ENCODE assay signal across 9 cellular contexts in the genomic region with DNA sequence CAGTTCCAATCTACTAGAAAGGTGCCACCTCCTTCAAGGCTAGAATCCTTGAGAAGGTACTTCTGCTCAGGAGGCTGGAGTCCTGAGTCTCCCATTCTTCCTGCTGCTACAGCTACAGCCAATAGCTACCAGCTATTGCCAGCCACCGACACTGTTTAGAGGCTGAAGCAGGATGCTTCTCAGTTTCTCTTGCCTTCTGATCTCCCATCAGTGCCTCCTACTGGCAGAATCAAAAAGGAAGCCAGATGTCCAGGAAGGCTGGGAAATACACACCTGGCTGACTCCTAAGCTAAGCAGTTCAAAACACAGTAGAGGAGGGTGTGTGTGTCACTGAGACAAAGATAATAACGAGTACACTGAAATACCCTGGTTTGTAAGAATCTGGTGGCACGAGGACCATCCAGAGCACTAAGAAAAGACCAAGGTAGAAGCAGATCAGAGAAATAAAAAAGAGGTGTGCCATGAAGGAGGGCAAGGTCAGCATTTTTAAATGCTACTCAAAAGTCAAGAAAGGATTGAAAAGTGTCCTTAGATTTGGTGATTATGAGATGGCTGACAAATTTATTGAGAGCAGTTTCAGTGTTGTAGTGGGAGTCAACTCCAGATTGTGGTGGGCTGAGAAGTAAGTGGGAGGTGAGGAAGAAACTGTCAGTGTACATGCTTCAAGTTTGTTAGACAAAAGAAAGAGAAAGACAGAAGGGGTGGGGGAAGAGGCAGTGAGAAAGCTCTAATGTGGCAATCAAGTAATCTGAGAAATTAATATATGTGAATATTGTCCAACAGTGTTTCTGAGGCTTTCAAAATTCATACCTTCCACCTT. TPM values are rescaled to one million over a fixed set of nuclear protein-coding genes. Genes with fewer than 3 reads are reported as not detected.
DNase-seq lines count a peak whose midpoint lies in the region; ATAC-seq and TF ChIP-seq lines count a peak whose summit lies in the region.
"Had no signal": no experiment of that assay in that cellular context is flagged by ENCODE, and none has a peak within 500 bp of the region (broad histone marks: within the 10 kb centered on the region; RNA-seq: fewer than 3 reads in every experiment).

No MANE protein-coding gene starts in this region.

- peaks cover 0 to 17% of the 10 kb centered on the region in 2 experiments; a peak in 2 of 4 replicates for H3K4me1 ChIP-seq in HCT116 (ENCODE audit: control insufficient read depth in 1 of 2, insufficient read depth in 2 of 2, low read length in 2 of 2)

- DNase-seq in COLO668 (lab: John Stamatoyannopoulos, UW; ENCODE audit: unreplicated experiment), result peak; percentile 10
- DNase-seq in HCT116 (ENCODE audit: low read depth, low spot score), result no peak
- DNase-seq in activated naive CD4-positive, alpha-beta T cell treated with anti-CD3 and anti-CD28 coated beads, Interleukin-2, amount 50 U/mL, for 72 hours (ENCODE audit: low spot score in 2 of 2), result peak in 1 of 2 donors; percentile 35
- peak in 1 of 2 donors; percentile 12 for DNase-seq in memory B cell (ENCODE audit: low spot score in 2 of 2)
- DNase-seq in coronary artery (ENCODE audit: low spot score), result no peak
- DNase-seq in glutamatergic neuron, result no peak
- DNase-seq: occipital lobe had no signal

- no peaks in the 10 kb centered on the region for H3K27me3 ChIP-seq in HCT116 (ENCODE audit: insufficient read depth, low read length)

- intact Hi-C loops in HCT116 (cut with micrococcal nuclease), result no loop called here

- no peaks in the 10 kb centered on the region for H3K36me3 Mint-ChIP-seq in activated naive CD4-positive, alpha-beta T cell treated with anti-CD3 and anti-CD28 coated beads, Interleukin-2, amount 50 U/mL, for 72 hours
- peaks cover 11% of the 10 kb centered on the region for H3K36me3 Mint-ChIP-seq in memory B cell
- H3K36me3 Mint-ChIP-seq in glutamatergic neuron (ENCODE audit: unreplicated experiment), result no peaks in the 10 kb centered on the region

- CTCF ChIA-PET in HCT116 (lab: Charles Lee), result interaction anchor here (1.0 to 3.8 kb wide), 8 partner anchors 8 to 117 kb away, joined by 3 to 73 read pairs (median 20); a partner anchor contains a TSS

- no peaks in the 10 kb centered on the region for H3K36me3 ChIP-seq in HCT116 (ENCODE audit: control insufficient read depth in 1 of 2, insufficient read depth in 2 of 2, low read length in 2 of 2)

- no peaks in the 10 kb centered on the region for H3K9me3 Mint-ChIP-seq in activated naive CD4-positive, alpha-beta T cell treated with anti-CD3 and anti-CD28 coated beads, Interleukin-2, amount 50 U/mL, for 72 hours
- H3K9me3 Mint-ChIP-seq in memory B cell, result no peaks in the 10 kb centered on the region
- peaks cover 2% of the 10 kb centered on the region for H3K9me3 Mint-ChIP-seq in glutamatergic neuron (ENCODE audit: unreplicated experiment)

- no peak overlapping the region for H3K4me3 ChIP-seq in HCT116 (replicated peaks in 1 of 2; ENCODE audit: low read depth in 1 of 2, low read length in 2 of 2)
- no peak overlapping the region for H3K4me3 ChIP-seq in coronary artery

- no TSS peak for BruUV-seq in HCT116 (replicated peaks; lab: Mats Ljungman, UMichigan)

- POLR2A ChIA-PET in HCT116 (lab: Charles Lee), result interaction anchor here (0.7 to 8.1 kb wide), 3 partner anchors 14 to 32 kb away, joined by 3 to 143 read pairs (median 3); a partner anchor contains a TSS

- ATAC-seq in HCT116, result peak; percentile 70
- ATAC-seq in activated naive CD4-positive, alpha-beta T cell treated with anti-CD3 and anti-CD28 coated beads, Interleukin-2, amount 50 U/mL, for 72 hours, result peak; percentile 4 to 25
- ATAC-seq in memory B cell (ENCODE audit: low read depth), result no peak
- no peak for ATAC-seq in GM18519 (IDR thresholded peaks at IDR 0.05; ENCODE audit: low FRiP score, unreplicated experiment)
- no peak for ATAC-seq in HG03097 (IDR thresholded peaks at IDR 0.05; ENCODE audit: low FRiP score, unreplicated experiment)

- H3K4me2 ChIP-seq in HCT116 (ENCODE audit: low read length), result no peak overlapping the region

- H4K20me1 ChIP-seq in HCT116 (ENCODE audit: insufficient read depth), result no peaks in the 10 kb centered on the region

- H3K4me1 Mint-ChIP-seq in memory B cell, result peaks cover 58% of the 10 kb centered on the region
- H3K4me1 Mint-ChIP-seq in glutamatergic neuron (ENCODE audit: low read depth, unreplicated experiment), result no peaks in the 10 kb centered on the region

- no peak overlapping the region for H3K9ac ChIP-seq in HCT116 (ENCODE audit: low read length)

- H3K79me2 ChIP-seq in HCT116 (ENCODE audit: insufficient read depth, low read length), result 0 out of 2 replicates have a peak, but pooled peaks cover 7% of the 10 kb centered on the region

- TF ChIP-seq RAD21 in HCT116 (IDR thresholded peaks at IDR 0.05; ENCODE audit: low read depth), result peak; percentile 6; the same call in 1 of the 2 replicates

- RAD21 ChIA-PET in HCT116 (lab: Charles Lee; ENCODE audit: low non-redundant PET in 1 of 2, low total read pairs in 2 of 2, uncharacterized antibody in 2 of 2, unreplicated experiment in 2 of 2), result no interaction called here

- H2AFZ ChIP-seq in HCT116 (ENCODE audit: low read depth, low read length, poor library complexity, severe bottlenecking), result no peak overlapping the region

- H3K9me2 ChIP-seq in HCT116 (ENCODE audit: insufficient read depth), result no peaks in the 10 kb centered on the region

- no peak for TF ChIP-seq POLR2A in HCT116 (IDR thresholded peaks at IDR 0.05; ENCODE audit: borderline replicate concordance, extremely low read depth, insufficient read depth, insufficient read length)

- no peaks in the 10 kb centered on the region for H3K9me3 ChIP-seq in HCT116 (ENCODE audit: control insufficient read depth in 1 of 2, insufficient read depth in 1 of 2, low read depth in 1 of 2, low read length in 2 of 2)

- no peak overlapping the region for H3K27ac ChIP-seq in HCT116 (ENCODE audit: low read depth, low read length)
- H3K27ac ChIP-seq in coronary artery, result no peak overlapping the region

- peak overlapping the region; percentile 4 for H3K4me3 Mint-ChIP-seq in memory B cell
- H3K4me3 Mint-ChIP-seq in glutamatergic neuron (ENCODE audit: unreplicated experiment), result no peak overlapping the region

- H3K27me3 Mint-ChIP-seq in memory B cell (no peaks in the 10 kb centered on the region), glutamatergic neuron (ENCODE audit: unreplicated experiment) (peaks cover 3% of the 10 kb centered on the region)

- peak; percentile 26 to 67 (median 59); a peak in 5 of 6 replicates for TF ChIP-seq CTCF in HCT116 (IDR thresholded peaks at IDR 0.05 in 2 of 3, conservative IDR thresholded peaks at IDR 0.05 in 1 of 3; ENCODE audit: borderline replicate concordance in 1 of 3, insufficient read depth in 1 of 3, low read depth in 2 of 3, low read length in 2 of 3)
- TF ChIP-seq CTCF in coronary artery (IDR thresholded peaks at IDR 0.05), result no peak
- no peak for TF ChIP-seq CTCF in glutamatergic neuron (IDR thresholded peaks at IDR 0.05; ENCODE audit: partially characterized antibody, unreplicated experiment)

- peak overlapping the region in 1 of 2 donors; percentile 3 for H3K27ac Mint-ChIP-seq in activated naive CD4-positive, alpha-beta T cell treated with anti-CD3 and anti-CD28 coated beads, Interleukin-2, amount 50 U/mL, for 72 hours
- H3K27ac Mint-ChIP-seq in memory B cell, result peak overlapping the region; percentile 35
- H3K27ac Mint-ChIP-seq in glutamatergic neuron (ENCODE audit: unreplicated experiment), result no peak overlapping the region

TF ChIP-seq in HCT116, 20 proteins besides CTCF, POLR2A, EP300 and RAD21 (continues in another document):
- TF ChIP-seq FOSL1 (IDR thresholded peaks at IDR 0.05; ENCODE audit: low read depth) (no peak), ZFX (IDR thresholded peaks at IDR 0.05) (no peak), SP1 (IDR thresholded peaks at IDR 0.05; ENCODE audit: low read depth) (no peak), JUND (IDR thresholded peaks at IDR 0.05) (no peak), POLR2AphosphoS5 (IDR thresholded peaks at IDR 0.05; ENCODE audit: low read depth, low read length) (no peak), TCF7L2 (IDR thresholded peaks at IDR 0.05; ENCODE audit: borderline replicate concordance, extremely low read depth, insufficient read depth, insufficient read length) (no peak), EZH2 (IDR thresholded peaks at IDR 0.05) (no peak), CEBPB (IDR thresholded peaks at IDR 0.05; ENCODE audit: low read depth) (no peak), ZNF274 (IDR thresholded peaks at IDR 0.05; ENCODE audit: low read depth, low read length) (no peak), ELF1 (IDR thresholded peaks at IDR 0.05; ENCODE audit: borderline replicate concordance, low read depth) (no peak), YY1 (IDR thresholded peaks at IDR 0.05; ENCODE audit: extremely low read depth, insufficient replicate concordance, low read depth, low read length) (no peak), CBX3 (IDR thresholded peaks at IDR 0.05; ENCODE audit: low read depth) (no peak), SRF (IDR thresholded peaks at IDR 0.05; ENCODE audit: low read depth) (no peak), SIN3A (IDR thresholded peaks at IDR 0.05; ENCODE audit: low read depth) (no peak)
- TF ChIP-seq, protein P1, sequence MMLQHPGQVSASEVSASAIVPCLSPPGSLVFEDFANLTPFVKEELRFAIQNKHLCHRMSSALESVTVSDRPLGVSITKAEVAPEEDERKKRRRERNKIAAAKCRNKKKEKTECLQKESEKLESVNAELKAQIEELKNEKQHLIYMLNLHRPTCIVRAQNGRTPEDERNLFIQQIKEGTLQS (IDR thresholded peaks at IDR 0.05), result no peak

RNA-seq across cellular contexts. Expression of a gene that starts 2.3 kb away (rescaled TPM):
- total RNA-seq in HCT116 (2021; ENCODE audit: unreplicated experiment) (12.1 TPM), glutamatergic neuron (ENCODE audit: unreplicated experiment) (0.76 TPM)
- 16.3 and 17.4 TPM in 2 replicates for polyA plus RNA-seq in HCT116 (2012)
- 10 to 100 TPM; 23.0 to 33.5 TPM for total RNA-seq in activated naive CD4-positive, alpha-beta T cell treated with anti-CD3 and anti-CD28 coated beads, Interleukin-2, amount 50 U/mL, for 72 hours

RNA-seq across cellular contexts. Expression of a gene that starts 13.2 kb away (rescaled TPM):
- total RNA-seq in HCT116 (2021; ENCODE audit: unreplicated experiment) (260 TPM), glutamatergic neuron (ENCODE audit: unreplicated experiment) (213 TPM)
- polyA plus RNA-seq in HCT116 (2012), result 175 and 194 TPM in 2 replicates
- 100 to 1,000 TPM; 216 to 254 TPM for total RNA-seq in activated naive CD4-positive, alpha-beta T cell treated with anti-CD3 and anti-CD28 coated beads, Interleukin-2, amount 50 U/mL, for 72 hours

RNA-seq across cellular contexts. Expression of a gene that starts 14.4 kb away (rescaled TPM):
- total RNA-seq in HCT116 (2021; ENCODE audit: unreplicated experiment) (3.3 TPM), glutamatergic neuron (ENCODE audit: unreplicated experiment) (not detected)
- polyA plus RNA-seq in HCT116 (2012), result 1.7 and 2.3 TPM in 2 replicates
- total RNA-seq in activated naive CD4-positive, alpha-beta T cell treated with anti-CD3 and anti-CD28 coated beads, Interleukin-2, amount 50 U/mL, for 72 hours, result 1 to 10 TPM; 2.8 to 4.5 TPM

RNA-seq across cellular contexts. Expression of a gene that starts 54.2 kb away (rescaled TPM):
- total RNA-seq in HCT116 (2021; ENCODE audit: unreplicated experiment) (0.39 TPM), glutamatergic neuron (ENCODE audit: unreplicated experiment) (0.69 TPM)
- 0.30 and 0.32 TPM in 2 replicates for polyA plus RNA-seq in HCT116 (2012)
- 1 to 10 TPM; 1.8 to 3.2 TPM for total RNA-seq in activated naive CD4-positive, alpha-beta T cell treated with anti-CD3 and anti-CD28 coated beads, Interleukin-2, amount 50 U/mL, for 72 hours

Comparison
In these comparisons a context has a peak if more than half of its experiments do, and no peak if none do; other contexts are left out.
1. ATAC-seq: peak in HCT116 (single experiment) and activated naive CD4-positive, alpha-beta T cell treated with anti-CD3 and anti-CD28 coated beads, Interleukin-2, amount 50 U/mL, for 72 hours (2 of 2); none in memory B cell (single experiment), GM18519 (single experiment) and HG03097 (single experiment).
2. CTCF ChIP-seq: peak in HCT116 (3 of 3); none in coronary artery (single experiment) and glutamatergic neuron (single experiment).